8 cellular contexts compared by ENCODE assay signal in the genomic region with DNA sequence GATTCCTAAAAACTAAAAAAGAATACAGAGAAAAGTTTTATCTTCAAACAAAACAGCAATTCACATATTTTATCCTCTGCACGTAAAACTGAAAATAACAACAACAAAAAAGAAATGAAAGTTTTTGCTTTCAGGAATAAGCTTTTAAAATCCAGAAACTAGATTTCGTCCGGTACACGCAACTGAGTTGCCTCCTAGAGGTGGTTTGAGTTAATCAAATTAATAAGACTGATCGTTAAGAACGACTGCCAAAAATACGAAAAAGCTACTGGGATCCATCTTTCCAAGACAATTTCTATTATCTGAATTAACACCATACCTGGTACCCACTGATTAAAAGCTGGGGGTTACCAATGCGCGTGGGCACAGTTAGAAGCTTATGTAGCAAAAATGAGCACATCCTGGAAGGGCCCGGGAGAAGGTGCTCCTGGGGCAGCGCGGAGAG. TPM values are rescaled to one million over a fixed set of nuclear protein-coding genes. Genes with fewer than 3 reads are reported as not detected.
A peak's percentile ranks its signal among the peaks of the same experiment; 100 is the strongest.
DNase-seq lines count a peak whose midpoint lies in the region; ATAC-seq, FAIRE-seq and TF ChIP-seq lines count a peak whose summit lies in the region.

No MANE protein-coding gene starts in this region.

- no peak for TF ChIP-seq CTCF in AG04449 (IDR thresholded peaks at IDR 0.05; ENCODE audit: insufficient read depth, low read length, missing control alignments)
- no peak for TF ChIP-seq CTCF in fibroblast of villous mesenchyme (IDR thresholded peaks at IDR 0.05; ENCODE audit: insufficient read depth, low read depth, low read length)

- in situ Hi-C loops in G401 (cut with HindIII; ENCODE audit: low sequenced_read_pairs), result no loop called here

- ATAC-seq in SK-N-SH treated with all-trans-retinoic acid at 6 μM for 48 hours (no peak), HG03095 (IDR thresholded peaks at IDR 0.05; ENCODE audit: unreplicated experiment) (no peak)

- DNase-seq in AG04449 (ENCODE audit: low read depth, low spot score) (no peak), GM19239 (ENCODE audit: insufficient read length, low spot score) (no peak), fibroblast of villous mesenchyme (ENCODE audit: low read depth) (no peak), skeletal muscle cell (ENCODE audit: low read depth) (no peak), G401 (ENCODE audit: low spot score) (no peak)
- DNase-seq in effector CD4-positive, alpha-beta T cell, result no peak

- CTCF ChIA-PET in AG04449 (lab: Yijun Ruan, JAX), result interaction anchor here (0.6 to 1.5 kb wide), 9 partner anchors 9 to 794 kb away, joined by 3 to 10 read pairs (median 4); a partner anchor contains a TSS

- H3K4me3 ChIP-seq in AG04449 (ENCODE audit: low read depth, low read length) (peak overlapping the region; percentile 94), fibroblast of villous mesenchyme (ENCODE audit: low read depth, low read length) (peak overlapping the region; percentile 84), skeletal muscle cell (ENCODE audit: low read depth, low read length) (peak overlapping the region; percentile 70)

- FAIRE-seq in GM19239 (lab: Jason Lieb, UNC), result peak; percentile 55

- POLR2A ChIA-PET in AG04449 (lab: Yijun Ruan, JAX), result interaction anchor here (0.7 to 1.7 kb wide), 5 partner anchors 8 to 965 kb away, joined by 3 to 11 read pairs (median 4); a partner anchor contains a TSS

TF ChIP-seq in SK-N-SH treated with all-trans-retinoic acid at 6 μM for 48 hours, 23 proteins besides CTCF, POLR2A, EP300 and RAD21:
- TF ChIP-seq, protein P1, sequence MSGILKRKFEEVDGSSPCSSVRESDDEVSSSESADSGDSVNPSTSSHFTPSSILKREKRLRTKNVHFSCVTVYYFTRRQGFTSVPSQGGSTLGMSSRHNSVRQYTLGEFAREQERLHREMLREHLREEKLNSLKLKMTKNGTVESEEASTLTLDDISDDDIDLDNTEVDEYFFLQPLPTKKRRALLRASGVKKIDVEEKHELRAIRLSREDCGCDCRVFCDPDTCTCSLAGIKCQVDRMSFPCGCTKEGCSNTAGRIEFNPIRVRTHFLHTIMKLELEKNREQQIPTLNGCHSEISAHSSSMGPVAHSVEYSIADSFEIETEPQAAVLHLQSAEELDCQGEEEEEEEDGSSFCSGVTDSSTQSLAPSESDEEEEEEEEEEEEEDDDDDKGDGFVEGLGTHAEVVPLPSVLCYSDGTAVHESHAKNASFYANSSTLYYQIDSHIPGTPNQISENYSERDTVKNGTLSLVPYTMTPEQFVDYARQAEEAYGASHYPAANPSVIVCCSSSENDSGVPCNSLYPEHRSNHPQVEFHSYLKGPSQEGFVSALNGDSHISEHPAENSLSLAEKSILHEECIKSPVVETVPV (CRISPR knock-in tag; IDR thresholded peaks at IDR 0.05), result no peak
- no peak for TF ChIP-seq PPARA (CRISPR knock-in tag; IDR thresholded peaks at IDR 0.05; ENCODE audit: borderline replicate concordance)
- TF ChIP-seq CSDC2 (CRISPR knock-in tag; IDR thresholded peaks at IDR 0.05), result no peak
- TF ChIP-seq, protein P2, sequence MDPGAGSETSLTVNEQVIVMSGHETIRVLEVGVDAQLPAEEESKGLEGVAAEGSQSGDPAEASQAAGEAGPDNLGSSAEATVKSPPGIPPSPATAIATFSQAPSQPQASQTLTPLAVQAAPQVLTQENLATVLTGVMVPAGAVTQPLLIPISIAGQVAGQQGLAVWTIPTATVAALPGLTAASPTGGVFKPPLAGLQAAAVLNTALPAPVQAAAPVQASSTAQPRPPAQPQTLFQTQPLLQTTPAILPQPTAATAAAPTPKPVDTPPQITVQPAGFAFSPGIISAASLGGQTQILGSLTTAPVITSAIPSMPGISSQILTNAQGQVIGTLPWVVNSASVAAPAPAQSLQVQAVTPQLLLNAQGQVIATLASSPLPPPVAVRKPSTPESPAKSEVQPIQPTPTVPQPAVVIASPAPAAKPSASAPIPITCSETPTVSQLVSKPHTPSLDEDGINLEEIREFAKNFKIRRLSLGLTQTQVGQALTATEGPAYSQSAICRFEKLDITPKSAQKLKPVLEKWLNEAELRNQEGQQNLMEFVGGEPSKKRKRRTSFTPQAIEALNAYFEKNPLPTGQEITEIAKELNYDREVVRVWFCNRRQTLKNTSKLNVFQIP (CRISPR knock-in tag; IDR thresholded peaks at IDR 0.05; ENCODE audit: borderline replicate concordance, low read depth), result no peak
- TF ChIP-seq ZNF8 (CRISPR knock-in tag; IDR thresholded peaks at IDR 0.05), result no peak
- peak; percentile 17; the same call in 1 of the 2 replicates for TF ChIP-seq ZNF70 (CRISPR knock-in tag; IDR thresholded peaks at IDR 0.05)
TF ChIP-seq in SK-N-SH treated with all-trans-retinoic acid at 6 μM for 48 hours: peak in this region for 1.

RNA-seq across cellular contexts. Expression of a gene that starts 0.7 kb away (rescaled TPM):
- total RNA-seq in fibroblast of villous mesenchyme, result 62.5 and 70.8 TPM in 2 replicates
- 131 and 158 TPM in 2 replicates for total RNA-seq in G401 (2014; rRNA removed; shearing (Covaris generic))

RNA-seq across cellular contexts. Expression of a gene that starts 29.6 kb away (rescaled TPM):
- total RNA-seq in fibroblast of villous mesenchyme, result 12.2 and 13.0 TPM in 2 replicates
- total RNA-seq in G401 (2014; rRNA removed; shearing (Covaris generic)), result 32.8 and 37.8 TPM in 2 replicates

RNA-seq across cellular contexts. Expression of a gene that starts 30.7 kb away (rescaled TPM):
- 370 and 397 TPM in 2 replicates for total RNA-seq in fibroblast of villous mesenchyme
- 829 and 913 TPM in 2 replicates for total RNA-seq in G401 (2014; rRNA removed; shearing (Covaris generic))
